ENCODE assay signal across 13 cellular contexts in genomic region chr15:95845862-95846515, GRCh38.
DNase-seq lines count a peak whose midpoint lies in the region; ATAC-seq and TF ChIP-seq lines count a peak whose summit lies in the region.
"Had no signal": no experiment of that assay in that cellular context is flagged by ENCODE, and none has a peak within 500 bp of the region (broad histone marks: within the 10 kb centered on the region; RNA-seq: fewer than 3 reads in every experiment).

No MANE protein-coding gene starts in this region.

- ATAC-seq in body of pancreas (peak; percentile 18), right cardiac atrium (peak; percentile 43 to 57), GM19455 (IDR thresholded peaks at IDR 0.05; ENCODE audit: unreplicated experiment) (no peak), SK-N-SH treated with all-trans-retinoic acid at 6 μM for 48 hours (no peak)
- ATAC-seq: A549; stimulated activated naive CD8-positive, alpha-beta T cell treated with anti-CD3 and anti-CD28 coated beads, Interleukin-15, amount 100 ng/mL, for 72 hours had no signal

- TF ChIP-seq CTCF in body of pancreas (IDR thresholded peaks at IDR 0.05) (no peak), testis (IDR thresholded peaks at IDR 0.05) (no peak)

- H3K36me3 ChIP-seq in body of pancreas (replicated peaks in 1 of 2; ENCODE audit: insufficient read depth in 1 of 2, low read depth in 2 of 2) (no peaks in the 10 kb centered on the region), testis (ENCODE audit: low read depth, missing control alignments) (no peaks in the 10 kb centered on the region)

- WGBS in body of pancreas, 2 donors: 65 to 67% methylated on average over 13 of the region's 13 CpGs
- WGBS in right cardiac atrium: 73% methylated on average over 13 of the region's 13 CpGs
- WGBS in testis, 2 donors: 46 to 51% methylated on average over 13 of the region's 13 CpGs

- no peaks in the 10 kb centered on the region for H3K4me1 ChIP-seq in body of pancreas
- H3K4me1 ChIP-seq in right cardiac atrium (ENCODE audit: control insufficient read depth, insufficient read depth, low read length): no peaks in the 10 kb centered on the region
- H3K4me1 ChIP-seq in testis: no peaks in the 10 kb centered on the region
- H3K4me1 ChIP-seq: A549 had no signal

- H3K4me3 ChIP-seq in body of pancreas (no peak overlapping the region), right cardiac atrium (ENCODE audit: low read length) (no peak overlapping the region), testis (no peak overlapping the region)
- H3K4me3 ChIP-seq: A549 had no signal

- H3K27me3 ChIP-seq in body of pancreas (no peaks in the 10 kb centered on the region), right cardiac atrium (ENCODE audit: control insufficient read depth, insufficient read depth) (no peaks in the 10 kb centered on the region), testis (no peaks in the 10 kb centered on the region)

- no peak overlapping the region for H3K27ac ChIP-seq in body of pancreas
- H3K27ac ChIP-seq in right cardiac atrium (ENCODE audit: low read length): peak overlapping the region; percentile 63
- H3K27ac ChIP-seq in testis: peak overlapping the region in 1 of 2 donors; percentile 28
- H3K27ac ChIP-seq: A549 had no signal

- no peak for TF ChIP-seq POLR2A in body of pancreas (IDR thresholded peaks at IDR 0.05)
- no peak for TF ChIP-seq POLR2A in testis (IDR thresholded peaks at IDR 0.05)

- H3K9me3 ChIP-seq in body of pancreas (no peaks in the 10 kb centered on the region), right cardiac atrium (ENCODE audit: control insufficient read depth, low read length) (no peaks in the 10 kb centered on the region), testis (no peaks in the 10 kb centered on the region)
- H3K9me3 ChIP-seq: A549 had no signal

- intact Hi-C loops in body of pancreas (cut with DNase I) (no loop called here), right cardiac atrium (cut with DNase I) (no loop called here), testis (cut with DNase I; ENCODE audit: low total_unique reads) (no loop called here)

- DNase-seq in NCI-H2171 treated with DMSO at 0.1 percent for 48 hours (lab: John Stamatoyannopoulos, UW) (peak; percentile 59), NCI-H2171 (lab: John Stamatoyannopoulos, UW) (no peak), body of pancreas (peak in 1 of 4 donors; percentile 10), right cardiac atrium (peak; percentile 43 to 77 (median 43)), testis (peak; percentile 21)
- DNase-seq in activated naive CD4-positive, alpha-beta T cell (lab: John Stamatoyannopoulos, UW): no peak
- DNase-seq: amniotic stem cell; NCI-H1930; stimulated activated CD4-positive, alpha-beta T cell treated with anti-CD3 and anti-CD28 coated beads, Interleukin-2, amount 100 ng/mL, for 48 hours; stimulated activated naive CD8-positive, alpha-beta T cell treated with anti-CD3 and anti-CD28 coated beads, Interleukin-15, amount 100 ng/mL, for 72 hours had no signal

TF ChIP-seq in SK-N-SH treated with all-trans-retinoic acid at 6 μM for 48 hours, 23 proteins besides CTCF, POLR2A, EP300 and RAD21:
- TF ChIP-seq ISL1 (CRISPR knock-in tag; IDR thresholded peaks at IDR 0.05) (no peak), PPARA (CRISPR knock-in tag; IDR thresholded peaks at IDR 0.05; ENCODE audit: borderline replicate concordance) (no peak), ESRRG (CRISPR knock-in tag; IDR thresholded peaks at IDR 0.05) (no peak), ZFP3 (CRISPR knock-in tag; IDR thresholded peaks at IDR 0.05) (no peak), ZNF70 (CRISPR knock-in tag; IDR thresholded peaks at IDR 0.05) (no peak), ARNTL (CRISPR knock-in tag; IDR thresholded peaks at IDR 0.05; ENCODE audit: borderline replicate concordance, low read depth) (no peak), RARB (CRISPR knock-in tag; IDR thresholded peaks at IDR 0.05) (no peak), CSRNP3 (CRISPR knock-in tag; IDR thresholded peaks at IDR 0.05) (no peak), CREB5 (CRISPR knock-in tag; IDR thresholded peaks at IDR 0.05; ENCODE audit: low read depth) (no peak), TOX (CRISPR knock-in tag; IDR thresholded peaks at IDR 0.05; ENCODE audit: borderline replicate concordance) (no peak), BACH2 (CRISPR knock-in tag; IDR thresholded peaks at IDR 0.05; ENCODE audit: borderline replicate concordance) (no peak)

Comparison
In these comparisons a context has a peak if more than half of its experiments do, and no peak if none do; other contexts are left out.
1. DNase-seq: peak in NCI-H2171 treated with DMSO at 0.1 percent for 48 hours (single experiment), right cardiac atrium (3 of 3) and testis (single experiment); none in NCI-H2171 (single experiment) and activated naive CD4-positive, alpha-beta T cell (0 of 4).
2. ATAC-seq: peak in body of pancreas (single experiment) and right cardiac atrium (2 of 2); none in GM19455 (single experiment) and SK-N-SH treated with all-trans-retinoic acid at 6 μM for 48 hours (single experiment).